In genomic region chr16:75065808-75066149, GRCh38 we compare ENCODE assay signal across 15 cellular contexts. TPM values are rescaled to one million over a fixed set of nuclear protein-coding genes. Genes with fewer than 3 reads are reported as not detected.
DNase-seq lines count a peak whose midpoint lies in the region; ATAC-seq and TF ChIP-seq lines count a peak whose summit lies in the region.
"Had no signal": no experiment of that assay in that cellular context is flagged by ENCODE, and none has a peak within 500 bp of the region (broad histone marks: within the 10 kb centered on the region; RNA-seq: fewer than 3 reads in every experiment).

No MANE protein-coding gene starts in this region.

- no peak for DNase-seq in CD8-positive, alpha-beta T cell
- peak in 1 of 2 experiments; percentile 25 for DNase-seq in PC-9
- peak in 1 of 2 donors; percentile 31 for DNase-seq in left colon
- no peak for DNase-seq in sigmoid colon
- no peak for DNase-seq in NCI-H748 treated with DMSO at 0.1 percent for 48 hours (lab: John Stamatoyannopoulos, UW)
- DNase-seq in body of pancreas, result no peak
- DNase-seq in activated T-cell treated with anti-CD3 and anti-CD28 coated beads for 4 hours, result no peak
- no peak for DNase-seq in NCI-H2196 treated with DMSO at 0.1 percent for 48 hours (lab: John Stamatoyannopoulos, UW; ENCODE audit: unreplicated experiment)
- DNase-seq: DMS153, gastrocnemius medialis, H7, NCI-H2029 treated with DMSO at 0.1 percent for 48 hours, SK-N-SH, substantia nigra had no signal

- H3K9me3 Mint-ChIP-seq in CD8-positive, alpha-beta T cell, result no peaks in the 10 kb centered on the region

- H4K20me1 ChIP-seq in PC-9 (ENCODE audit: insufficient read depth), result no peaks in the 10 kb centered on the region

- no peak for TF ChIP-seq CTCF in CD8-positive, alpha-beta T cell (IDR thresholded peaks at IDR 0.05)
- TF ChIP-seq CTCF in PC-9 (conservative IDR thresholded peaks at IDR 0.05) (no peak), sigmoid colon (IDR thresholded peaks at IDR 0.05) (no peak), body of pancreas (IDR thresholded peaks at IDR 0.05) (no peak)

- peak overlapping the region; percentile 94 for H3K4me2 ChIP-seq in PC-9
- H3K4me2 ChIP-seq: SK-N-SH had no signal

- peaks cover 95% of the 10 kb centered on the region for H3K79me2 ChIP-seq in PC-9 (ENCODE audit: low read depth)

- TF ChIP-seq POLR2A in sigmoid colon (IDR thresholded peaks at IDR 0.05) (no peak), body of pancreas (IDR thresholded peaks at IDR 0.05) (no peak)

- ATAC-seq in CD8-positive, alpha-beta T cell, result no peak
- peak; percentile 25 for ATAC-seq in left colon
- no peak for ATAC-seq in body of pancreas
- ATAC-seq: gastrocnemius medialis had no signal

- H3K27me3 Mint-ChIP-seq in CD8-positive, alpha-beta T cell (ENCODE audit: low read depth), result no peaks in the 10 kb centered on the region

- no peak overlapping the region for H3K27ac ChIP-seq in CD8-positive, alpha-beta T cell (ENCODE audit: low read depth, low read length)
- H3K27ac ChIP-seq in PC-9, result peak overlapping the region; percentile 86
- peak overlapping the region in 3 of 4 donors; percentile 83 to 86 (median 85) for H3K27ac ChIP-seq in sigmoid colon
- H3K27ac ChIP-seq in body of pancreas, result no peak overlapping the region

- peaks cover 53% of the 10 kb centered on the region for H3F3A ChIP-seq in PC-9 (ENCODE audit: insufficient read depth, low read depth)

- no peaks in the 10 kb centered on the region for H3K9me3 ChIP-seq in CD8-positive, alpha-beta T cell (ENCODE audit: low read length)
- H3K9me3 ChIP-seq in PC-9 (ENCODE audit: insufficient read depth, low read depth) (no peaks in the 10 kb centered on the region), sigmoid colon (no peaks in the 10 kb centered on the region), body of pancreas (no peaks in the 10 kb centered on the region)
- H3K9me3 ChIP-seq: gastrocnemius medialis, SK-N-SH had no signal

- no peaks in the 10 kb centered on the region for H3K36me3 Mint-ChIP-seq in CD8-positive, alpha-beta T cell

- H3K4me3 Mint-ChIP-seq in CD8-positive, alpha-beta T cell, result no peak overlapping the region

- no TSS peak for BruUV-seq in PC-9 (replicated peaks; lab: Mats Ljungman, UMichigan)

- POLR2A ChIA-PET in CD8-positive, alpha-beta T cell (lab: Charles Lee), result interaction anchor here (1.5 to 1.8 kb wide), 2 partner anchors 9 to 46 kb away, joined by 5 to 11 read pairs; no protein-coding TSS in a partner anchor
- POLR2A ChIA-PET in PC-9 (lab: Charles Lee; ENCODE audit: unreplicated experiment), result interaction anchor here (0.6 kb wide), 2 partner anchors 47 to 79 kb away, joined by 3 to 6 read pairs; no protein-coding TSS in a partner anchor

- TF ChIP-seq EP300 in sigmoid colon (IDR thresholded peaks at IDR 0.05), result no peak

- no peaks in the 10 kb centered on the region; the same call in 1 of the 2 replicates for H3K9me2 ChIP-seq in PC-9 (ENCODE audit: insufficient read depth)
- H3K9me2 ChIP-seq: SK-N-SH had no signal

- no peak overlapping the region for H2AFZ ChIP-seq in PC-9

- CTCF ChIA-PET in CD8-positive, alpha-beta T cell (lab: Charles Lee), result interaction anchor here (1.2 to 6.5 kb wide), 3 partner anchors 9 to 45 kb away, joined by 3 to 38 read pairs (median 4); no protein-coding TSS in a partner anchor
- CTCF ChIA-PET in PC-9 (lab: Charles Lee), result interaction anchor here (1.7 kb wide), 1 partner anchor 31 kb away, joined by 6 read pairs; no protein-coding TSS in a partner anchor

- no peaks in the 10 kb centered on the region for H3K36me3 ChIP-seq in CD8-positive, alpha-beta T cell (ENCODE audit: insufficient read depth, low read length)
- H3K36me3 ChIP-seq in PC-9 (ENCODE audit: low read depth) (no peaks in the 10 kb centered on the region), sigmoid colon (no peaks in the 10 kb centered on the region), body of pancreas (replicated peaks in 1 of 2; ENCODE audit: insufficient read depth in 1 of 2, low read depth in 2 of 2) (no peaks in the 10 kb centered on the region)
- H3K36me3 ChIP-seq: gastrocnemius medialis had no signal

- H3K4me1 Mint-ChIP-seq in CD8-positive, alpha-beta T cell (ENCODE audit: low read depth), result peaks cover 48% of the 10 kb centered on the region

- no peak overlapping the region for H3K4me3 ChIP-seq in CD8-positive, alpha-beta T cell (ENCODE audit: low read depth, low read length)
- H3K4me3 ChIP-seq in PC-9 (peak overlapping the region; percentile 52; the same call in 1 of the 2 replicates), sigmoid colon (no peak overlapping the region), body of pancreas (no peak overlapping the region)
- H3K4me3 ChIP-seq: gastrocnemius medialis had no signal

- H3K27me3 ChIP-seq in CD8-positive, alpha-beta T cell (ENCODE audit: insufficient read depth, low read length), result no peaks in the 10 kb centered on the region
- H3K27me3 ChIP-seq in PC-9 (ENCODE audit: insufficient read depth, low read depth) (no peaks in the 10 kb centered on the region), sigmoid colon (no peaks in the 10 kb centered on the region), body of pancreas (no peaks in the 10 kb centered on the region)
- H3K27me3 ChIP-seq: gastrocnemius medialis had no signal

- WGBS in sigmoid colon, 2 donors, result 33 to 75% methylated on average over 4 of the region's 4 CpGs
- WGBS in body of pancreas, 2 donors, result 72 to 85% methylated on average over 4 of the region's 4 CpGs

- H3K27ac Mint-ChIP-seq in CD8-positive, alpha-beta T cell, result peak overlapping the region; percentile 49

- intact Hi-C loops in CD8-positive, alpha-beta T cell (cut with DNase I, micrococcal nuclease), result loop anchor here in 1 of 2 experiments (2.0 kb wide), 1 partner anchor 65 kb away; no protein-coding TSS in a partner anchor
- intact Hi-C loops in PC-9 (cut with micrococcal nuclease; ENCODE audit: unreplicated experiment) (loop anchor here (1.0 to 2.0 kb wide), 3 partner anchors 21 to 44 kb away; no protein-coding TSS in a partner anchor), left colon (cut with DNase I, micrococcal nuclease) (no loop called here), sigmoid colon (cut with DNase I) (no loop called here), body of pancreas (cut with DNase I) (no loop called here)

- peaks cover 26% of the 10 kb centered on the region for H3K4me1 ChIP-seq in CD8-positive, alpha-beta T cell (ENCODE audit: insufficient read depth, low read length)
- peaks cover 81% of the 10 kb centered on the region for H3K4me1 ChIP-seq in PC-9 (replicated peaks; ENCODE audit: insufficient read depth)
- H3K4me1 ChIP-seq in sigmoid colon, result peaks cover 0 to 87% (median 65%) of the 10 kb centered on the region in 4 donors
- peaks cover 20% of the 10 kb centered on the region for H3K4me1 ChIP-seq in body of pancreas

RNA-seq across cellular contexts. Expression of gene LDHD, which starts 50.8 kb away (rescaled TPM):
- total RNA-seq in CD8-positive, alpha-beta T cell, result not detected
- total RNA-seq in PC-9 (2021) (1.1 and 1.3 TPM in 2 replicates), left colon (10 to 100 TPM; 85.0 to 89.2 TPM), sigmoid colon (1 to 10 TPM; 2.5 to 7.6 (median 7.3) TPM), body of pancreas (10 to 100 TPM; 27.7 to 28.3 TPM)
- polyA plus RNA-seq in sigmoid colon, result 100 to 1,000 TPM in 1 of 3 donors, 10 to 100 TPM in 2; 66.1 to 114 (median 78.0) TPM
- total RNA-seq: endothelial cell of umbilical vein had no signal

Comparison
In these comparisons a context has a peak if more than half of its experiments do, and no peak if none do; other contexts are left out.
1. H3K27ac ChIP-seq: peak in PC-9 (single experiment) and sigmoid colon (3 of 4); none in CD8-positive, alpha-beta T cell (single experiment) and body of pancreas (0 of 4).